In the genomic region with DNA sequence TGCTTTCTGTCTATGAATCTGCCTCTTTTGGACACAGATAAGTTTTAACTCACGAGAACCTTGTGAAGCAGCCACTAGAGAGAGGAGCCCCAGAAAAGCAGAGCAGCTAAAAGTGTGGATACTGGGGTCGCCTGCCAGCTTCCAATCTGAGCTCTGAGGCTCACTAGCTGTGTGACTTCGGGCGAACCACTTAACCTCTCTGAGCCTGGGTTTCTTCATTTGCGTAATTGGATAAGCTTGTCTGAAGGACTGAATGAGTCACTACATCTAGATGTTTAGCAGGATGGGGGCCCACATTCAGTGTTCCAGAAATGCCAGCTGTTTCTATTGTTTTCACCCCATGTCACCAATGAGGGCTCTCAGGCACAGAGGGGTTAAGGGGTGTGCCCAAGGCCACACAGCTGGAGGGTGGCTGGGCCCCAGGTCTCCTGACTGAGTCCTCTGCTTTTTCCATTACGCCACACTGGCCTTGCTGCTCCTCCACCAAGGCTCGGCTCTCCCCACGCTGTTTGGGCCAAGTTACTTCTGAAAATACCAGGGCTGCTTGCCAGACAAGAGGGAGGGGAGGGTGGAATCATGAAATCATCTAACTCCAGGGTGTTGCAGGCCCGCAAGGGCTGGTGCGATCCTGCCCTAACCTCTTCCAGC, we compare ENCODE assay signal across 8 cellular contexts. TPM values are rescaled to one million over a fixed set of nuclear protein-coding genes. Genes with fewer than 3 reads are reported as not detected.
DNase-seq lines count a peak whose midpoint lies in the region; ATAC-seq and TF ChIP-seq lines count a peak whose summit lies in the region.

No MANE protein-coding gene starts in this region.

- H3K4me3 ChIP-seq in RWPE2 (ENCODE audit: severe bottlenecking) (no peak overlapping the region), fibroblast of pulmonary artery (replicated peaks; ENCODE audit: low read depth, low read length) (no peak overlapping the region), WERI-Rb-1 (ENCODE audit: low read depth, low read length) (no peak overlapping the region)

- DNase-seq in AG09319 (ENCODE audit: extremely low read depth, low read depth) (peak; percentile 98), RWPE2 (ENCODE audit: low spot score) (peak; percentile 92), fibroblast of pulmonary artery (ENCODE audit: low read depth) (peak; percentile 100), occipital lobe (lab: John Stamatoyannopoulos, UW) (peak; percentile 59), WERI-Rb-1 (no peak), NCI-H1930 (lab: John Stamatoyannopoulos, UW) (no peak)

- peaks cover 38% of the 10 kb centered on the region for H3K36me3 ChIP-seq in RWPE2 (ENCODE audit: low read depth)
- H3K36me3 ChIP-seq in WERI-Rb-1 = no peaks in the 10 kb centered on the region

- TF ChIP-seq CTCF in AG09319 (IDR thresholded peaks at IDR 0.05; ENCODE audit: low read depth, low read length) (no peak), RWPE2 (IDR thresholded peaks at IDR 0.05; ENCODE audit: poor library complexity, severe bottlenecking) (peak; percentile 13), fibroblast of pulmonary artery (IDR thresholded peaks at IDR 0.05; ENCODE audit: low read length, missing control alignments) (no peak), WERI-Rb-1 (IDR thresholded peaks at IDR 0.05; ENCODE audit: low read depth, low read length) (no peak)

- H3K27me3 ChIP-seq in RWPE2 (ENCODE audit: insufficient read depth, poor library complexity, severe bottlenecking) (no peaks in the 10 kb centered on the region), WERI-Rb-1 (ENCODE audit: insufficient read depth, low read depth, severe bottlenecking) (no peaks in the 10 kb centered on the region)

- peak overlapping the region; percentile 77 for H3K27ac ChIP-seq in RWPE2 (ENCODE audit: poor library complexity, severe bottlenecking)
- no peak overlapping the region for H3K27ac ChIP-seq in WERI-Rb-1

- peaks cover 60% of the 10 kb centered on the region for H3K4me1 ChIP-seq in RWPE2 (ENCODE audit: insufficient read depth, poor library complexity, severe bottlenecking)

- H3K9me3 ChIP-seq in RWPE2 (ENCODE audit: severe bottlenecking) = no peaks in the 10 kb centered on the region
- H3K9me3 ChIP-seq in WERI-Rb-1 (ENCODE audit: severe bottlenecking) = no peaks in the 10 kb centered on the region

- peak; percentile 66 for ATAC-seq in RWPE2 (ENCODE audit: low read depth)
- no peak for ATAC-seq in GM18868 (IDR thresholded peaks at IDR 0.05; ENCODE audit: unreplicated experiment)
- ATAC-seq in GM21737 (IDR thresholded peaks at IDR 0.05; ENCODE audit: unreplicated experiment) = no peak

RNA-seq across cellular contexts. Expression of a gene that starts 36.2 kb away (rescaled TPM):
- 17.6 TPM for total RNA-seq in occipital lobe

Comparison
In these comparisons a context has a peak if more than half of its experiments do, and no peak if none do; other contexts are left out.
1. DNase-seq: peak in AG09319 (single experiment), RWPE2 (single experiment), fibroblast of pulmonary artery (single experiment) and occipital lobe (single experiment); none in WERI-Rb-1 (single experiment) and NCI-H1930 (0 of 2).